In genomic region chr15:40358492-40359353, GRCh38 we compare ENCODE assay signal across 6 cellular contexts. TPM values are rescaled to one million over a fixed set of nuclear protein-coding genes. Genes with fewer than 3 reads are reported as not detected.
DNase-seq lines count a peak whose midpoint lies in the region; ATAC-seq and TF ChIP-seq lines count a peak whose summit lies in the region.

No MANE protein-coding gene starts in this region.

- intact Hi-C loops in mammary epithelial cell (cut with micrococcal nuclease): no loop called here

- H3K4me1 ChIP-seq in KMS-11 (ENCODE audit: low read depth, poor library complexity, severe bottlenecking): peaks cover 7% of the 10 kb centered on the region
- H3K4me1 ChIP-seq in mammary epithelial cell (ENCODE audit: insufficient read depth, low read length): peaks cover 32% of the 10 kb centered on the region
- peaks cover 12% of the 10 kb centered on the region for H3K4me1 ChIP-seq in osteoblast (ENCODE audit: insufficient read depth, low read length)

- in situ Hi-C loops in mammary epithelial cell (cut with MboI; ENCODE audit: low sequenced_read_pairs in 2 of 2): no loop called here

- peaks cover 24% of the 10 kb centered on the region for H3K27me3 ChIP-seq in KMS-11 (ENCODE audit: insufficient read depth, low read depth)
- H3K27me3 ChIP-seq in mammary epithelial cell (ENCODE audit: insufficient read depth, low read length): no peaks in the 10 kb centered on the region
- peaks cover 17% of the 10 kb centered on the region for H3K27me3 ChIP-seq in osteoblast (ENCODE audit: insufficient read depth, low read length)

- H3K4me3 ChIP-seq in KMS-11 (IDR thresholded peaks at IDR 0.05; ENCODE audit: insufficient read depth, low read depth, low read length): no peak overlapping the region
- H3K4me3 ChIP-seq in mammary epithelial cell (replicated peaks in 1 of 3; ENCODE audit: insufficient read depth in 1 of 3, low read depth in 2 of 3, low read length in 3 of 3): peak overlapping the region in 2 of 3 experiments; percentile 34 to 40
- peak overlapping the region; percentile 60 for H3K4me3 ChIP-seq in osteoblast (ENCODE audit: insufficient read depth, low read length)

- no peak overlapping the region for H3K9ac ChIP-seq in KMS-11
- H3K9ac ChIP-seq in mammary epithelial cell (ENCODE audit: insufficient read depth, low read length): no peak overlapping the region

- CTCF ChIA-PET in mammary epithelial cell (lab: Charles Lee; ENCODE audit: low non-redundant PET): no interaction called here

- no peaks in the 10 kb centered on the region for H3K36me3 ChIP-seq in KMS-11 (ENCODE audit: insufficient read depth)
- no peaks in the 10 kb centered on the region for H3K36me3 ChIP-seq in mammary epithelial cell (ENCODE audit: insufficient read depth, low read length)
- no peaks in the 10 kb centered on the region for H3K36me3 ChIP-seq in osteoblast (ENCODE audit: insufficient read depth, low read length)

- H3K27ac ChIP-seq in KMS-11: no peak overlapping the region
- no peak overlapping the region for H3K27ac ChIP-seq in mammary epithelial cell (ENCODE audit: insufficient read depth, low read depth, low read length)
- H3K27ac ChIP-seq in osteoblast (ENCODE audit: low read depth, low read length): no peak overlapping the region

- dilution Hi-C loops in mammary epithelial cell (cut with HindIII; ENCODE audit: low sequenced_read_pairs): loop anchor here (5.0 kb wide), 3 partner anchors 36 to 71 kb away; partner anchors contain the start of gene INAFM2

- no peak for DNase-seq in mammary epithelial cell
- peak; percentile 74 for DNase-seq in osteoblast (ENCODE audit: insufficient read length, low spot score, missing footprints)
- no peak for DNase-seq in OCI-M1 (lab: John Stamatoyannopoulos, UW)
- no peak for DNase-seq in LoVo (ENCODE audit: low spot score)

- no TSS peak for BruUV-seq in mammary epithelial cell (replicated peaks; lab: Mats Ljungman, UMichigan)

- H3K79me2 ChIP-seq in KMS-11 (ENCODE audit: insufficient read depth, low read depth) (no peaks in the 10 kb centered on the region), mammary epithelial cell (ENCODE audit: insufficient read depth, low read length) (no peaks in the 10 kb centered on the region), osteoblast (ENCODE audit: insufficient read depth, low read length) (no peaks in the 10 kb centered on the region)

- H3K9me3 ChIP-seq in mammary epithelial cell (replicated peaks; ENCODE audit: insufficient read depth, low read length): no peaks in the 10 kb centered on the region
- H3K9me3 ChIP-seq in osteoblast (ENCODE audit: low read depth, low read length): no peaks in the 10 kb centered on the region

- TF ChIP-seq CTCF in KMS-11 (conservative IDR thresholded peaks at IDR 0.05; ENCODE audit: low read depth, low read length) (no peak), mammary epithelial cell (conservative IDR thresholded peaks at IDR 0.05 in 1 of 2, IDR thresholded peaks at IDR 0.05 in 1 of 2; ENCODE audit: extremely low read depth in 1 of 2, insufficient read depth in 1 of 2, low read depth in 1 of 2, low read length in 2 of 2) (peak in 1 of 2 donors; percentile 6), osteoblast (IDR thresholded peaks at IDR 0.05; ENCODE audit: extremely low read depth, low read depth, low read length) (no peak)

- 38% methylated on average over 15 of the region's 31 CpGs for WGBS in mammary epithelial cell (ENCODE audit: low coverage, missing lambda C conversion rate)

- peak overlapping the region; percentile 44; the same call in 1 of the 2 replicates for H2AFZ ChIP-seq in KMS-11 (ENCODE audit: low read depth)
- peak overlapping the region; percentile 47 for H2AFZ ChIP-seq in mammary epithelial cell (ENCODE audit: low read depth, low read length)
- no peak overlapping the region for H2AFZ ChIP-seq in osteoblast (ENCODE audit: low read length)

- H3K4me2 ChIP-seq in KMS-11 (peak overlapping the region; percentile 93), mammary epithelial cell (ENCODE audit: insufficient read depth, low read depth, low read length) (peak overlapping the region; percentile 100), osteoblast (ENCODE audit: insufficient read depth, low read length) (peak overlapping the region; percentile 75)

- no peaks in the 10 kb centered on the region for H4K20me1 ChIP-seq in KMS-11 (ENCODE audit: insufficient read depth)
- H4K20me1 ChIP-seq in mammary epithelial cell (ENCODE audit: insufficient read depth, low read length): no peaks in the 10 kb centered on the region
- no peaks in the 10 kb centered on the region for H4K20me1 ChIP-seq in osteoblast (ENCODE audit: insufficient read depth, low read length)

- peak; percentile 19 for ATAC-seq in GM18907 (IDR thresholded peaks at IDR 0.05; ENCODE audit: unreplicated experiment)

RNA-seq across cellular contexts. Expression of gene DISP2, which starts 0.7 kb away (rescaled TPM):
- total RNA-seq in mammary epithelial cell (1 to 10 TPM in 1 of 2 donors, under 1 TPM in 1; under 0.01 to 1.6 TPM), osteoblast (0.29 and 0.36 TPM in 2 replicates)
- 0.54 TPM for polyA plus RNA-seq in mammary epithelial cell
- polyA minus RNA-seq in mammary epithelial cell: 0.47 TPM

RNA-seq across cellular contexts. Expression of gene PHGR1, which starts 7.9 kb away (rescaled TPM):
- not detected for total RNA-seq in mammary epithelial cell
- polyA plus RNA-seq in mammary epithelial cell: not detected
- not detected for polyA minus RNA-seq in mammary epithelial cell
- not detected in 2 replicates for total RNA-seq in osteoblast

RNA-seq across cellular contexts. Expression of gene CCDC9B, which starts 18.0 kb away (rescaled TPM):
- total RNA-seq in mammary epithelial cell: 100 to 1,000 TPM in 1 of 2 donors, 10 to 100 TPM in 1; 67.3 to 164 TPM
- polyA plus RNA-seq in mammary epithelial cell: 7.4 TPM
- polyA minus RNA-seq in mammary epithelial cell: 99.0 TPM
- 18.3 and 23.9 TPM in 2 replicates for total RNA-seq in osteoblast

RNA-seq across cellular contexts. Expression of gene KNSTRN, which starts 23.8 kb away (rescaled TPM):
- total RNA-seq in mammary epithelial cell: 10 to 100 TPM; 19.3 to 49.7 TPM
- 44.5 TPM for polyA plus RNA-seq in mammary epithelial cell
- polyA minus RNA-seq in mammary epithelial cell: 51.4 TPM
- 19.9 and 28.6 TPM in 2 replicates for total RNA-seq in osteoblast

RNA-seq across cellular contexts. Expression of gene INAFM2, which starts 35.2 kb away (rescaled TPM):
- total RNA-seq in mammary epithelial cell (10 to 100 TPM; 25.5 to 28.0 TPM), osteoblast (16.8 and 17.7 TPM in 2 replicates)
- polyA plus RNA-seq in mammary epithelial cell: 10.9 TPM
- polyA minus RNA-seq in mammary epithelial cell: 40.5 TPM
